ENCODE assay signal across 22 cellular contexts in genomic region chr17:37708008-37708615, GRCh38. TPM values are rescaled to one million over a fixed set of nuclear protein-coding genes. Genes with fewer than 3 reads are reported as not detected.
DNase-seq lines count a peak whose midpoint lies in the region; ATAC-seq and TF ChIP-seq lines count a peak whose summit lies in the region.
"Had no signal": no experiment of that assay in that cellular context is flagged by ENCODE, and none has a peak within 500 bp of the region (broad histone marks: within the 10 kb centered on the region; RNA-seq: fewer than 3 reads in every experiment).

No MANE protein-coding gene starts in this region.

- no peak overlapping the region for H3K4me3 Mint-ChIP-seq in GM23338
- H3K4me3 Mint-ChIP-seq: activated CD4-positive, alpha-beta T cell treated with anti-CD3 and anti-CD28 coated beads, Interleukin-2, amount 10 ng/mL, durations not matched to agents 24 days and 14 days; central memory CD8-positive, alpha-beta T cell had no signal

- H2AFZ ChIP-seq in GM23338 (peak overlapping the region; percentile 69), mammary epithelial cell (ENCODE audit: low read depth, low read length) (no peak overlapping the region)

- in situ Hi-C loops in mammary epithelial cell (cut with MboI; ENCODE audit: low sequenced_read_pairs in 2 of 2) = no loop called here

- dilution Hi-C loops in mammary epithelial cell (cut with HindIII; ENCODE audit: low sequenced_read_pairs) = no loop called here

- H3F3A ChIP-seq in GM23338 (replicated peaks; ENCODE audit: low read depth) = no peaks in the 10 kb centered on the region

- TF ChIP-seq CTCF in GM23338 (conservative IDR thresholded peaks at IDR 0.05; ENCODE audit: low read depth in 2 of 2) (no peak), body of pancreas (IDR thresholded peaks at IDR 0.05) (peak in 1 of 7 experiments; percentile 14), right lobe of liver (IDR thresholded peaks at IDR 0.05) (no peak), stomach (IDR thresholded peaks at IDR 0.05) (no peak), mammary epithelial cell (conservative IDR thresholded peaks at IDR 0.05 in 1 of 2, IDR thresholded peaks at IDR 0.05 in 1 of 2; ENCODE audit: extremely low read depth in 1 of 2, insufficient read depth in 1 of 2, low read depth in 1 of 2, low read length in 2 of 2) (no peak)

- H3K4me3 ChIP-seq in GM23338 (no peak overlapping the region), body of pancreas (no peak overlapping the region), right lobe of liver (peak overlapping the region in 2 of 3 donors; percentile 12 to 28), stomach (no peak overlapping the region), mammary epithelial cell (replicated peaks in 1 of 3; ENCODE audit: insufficient read depth in 1 of 3, low read depth in 2 of 3, low read length in 3 of 3) (no peak overlapping the region)
- H3K4me3 ChIP-seq: sigmoid colon, uterus had no signal

- WGBS in body of pancreas, 2 donors = 37 to 38% methylated on average over 7 of the region's 7 CpGs
- 25% methylated on average over 7 of the region's 7 CpGs for WGBS in right lobe of liver (ENCODE audit: insufficient coverage, low coverage, low lambda C conversion rate, missing lambda C conversion rate)
- 47 to 60% (median 50%) methylated on average over 7 of the region's 7 CpGs for WGBS in stomach, 5 donors
- 71% methylated on average over 7 of the region's 7 CpGs for WGBS in mammary epithelial cell (ENCODE audit: low coverage, missing lambda C conversion rate)

- no peak for ATAC-seq in GM23338
- ATAC-seq in body of pancreas = peak; percentile 48
- peak; percentile 76 to 86 (median 81) for ATAC-seq in right lobe of liver
- ATAC-seq in HG02970 (IDR thresholded peaks at IDR 0.05; ENCODE audit: low FRiP score, unreplicated experiment) = no peak

- TF ChIP-seq POLR2A in body of pancreas (IDR thresholded peaks at IDR 0.05) = peak in 2 of 3 donors; percentile 78 to 82
- TF ChIP-seq POLR2A in right lobe of liver (IDR thresholded peaks at IDR 0.05) = peak; percentile 88
- no peak for TF ChIP-seq POLR2A in stomach (IDR thresholded peaks at IDR 0.05)

- H3K27me3 ChIP-seq in GM23338 (ENCODE audit: insufficient read depth) (no peaks in the 10 kb centered on the region), body of pancreas (no peaks in the 10 kb centered on the region), right lobe of liver (no peaks in the 10 kb centered on the region), stomach (peaks cover 0 to 56% (median 0%) of the 10 kb centered on the region in 3 donors), mammary epithelial cell (ENCODE audit: insufficient read depth, low read length) (no peaks in the 10 kb centered on the region)
- H3K27me3 ChIP-seq: uterus had no signal

- H3K79me2 ChIP-seq in GM23338 (replicated peaks; ENCODE audit: insufficient read depth) = no peaks in the 10 kb centered on the region
- no peaks in the 10 kb centered on the region for H3K79me2 ChIP-seq in mammary epithelial cell (ENCODE audit: insufficient read depth, low read length)

- no peak overlapping the region for H3K27ac Mint-ChIP-seq in GM23338

- H3K36me3 Mint-ChIP-seq in GM23338 (ENCODE audit: low read depth) = no peaks in the 10 kb centered on the region

- H4K20me1 ChIP-seq in GM23338 (replicated peaks; ENCODE audit: insufficient read depth) = no peaks in the 10 kb centered on the region
- no peaks in the 10 kb centered on the region for H4K20me1 ChIP-seq in mammary epithelial cell (ENCODE audit: insufficient read depth, low read length)

- CTCF ChIA-PET in mammary epithelial cell (lab: Charles Lee; ENCODE audit: low non-redundant PET) = no interaction called here

- H3K9me2 ChIP-seq in GM23338 (ENCODE audit: insufficient read depth) = peaks cover 7% of the 10 kb centered on the region

- no peak overlapping the region for H3K4me2 ChIP-seq in GM23338
- H3K4me2 ChIP-seq in mammary epithelial cell (ENCODE audit: insufficient read depth, low read depth, low read length) = no peak overlapping the region

- no peaks in the 10 kb centered on the region for H3K36me3 ChIP-seq in GM23338 (ENCODE audit: insufficient read depth)
- H3K36me3 ChIP-seq in body of pancreas (replicated peaks in 1 of 2; ENCODE audit: insufficient read depth in 1 of 2, low read depth in 2 of 2) = peaks cover 0 to 4% of the 10 kb centered on the region in 2 donors
- no peaks in the 10 kb centered on the region for H3K36me3 ChIP-seq in right lobe of liver
- peaks cover 0 to 8% (median 2%) of the 10 kb centered on the region in 4 donors for H3K36me3 ChIP-seq in stomach
- H3K36me3 ChIP-seq in mammary epithelial cell (ENCODE audit: insufficient read depth, low read length) = no peaks in the 10 kb centered on the region
- H3K36me3 ChIP-seq: sigmoid colon, uterus had no signal

- H3K9me3 ChIP-seq in body of pancreas (no peaks in the 10 kb centered on the region), right lobe of liver (no peaks in the 10 kb centered on the region), stomach (no peaks in the 10 kb centered on the region), mammary epithelial cell (replicated peaks; ENCODE audit: insufficient read depth, low read length) (no peaks in the 10 kb centered on the region)
- H3K9me3 ChIP-seq: sigmoid colon, uterus had no signal

- DNase-seq in GM23338 (ENCODE audit: low spot score) = no peak
- DNase-seq in body of pancreas = peak; percentile 72 to 85 (median 78)
- peak; percentile 60 to 82 (median 76) for DNase-seq in right lobe of liver
- DNase-seq in stomach = peak; percentile 79
- DNase-seq in NCI-H2196 (lab: John Stamatoyannopoulos, UW; ENCODE audit: unreplicated experiment) = no peak
- DNase-seq in foreskin melanocyte = no peak
- no peak for DNase-seq in mammary epithelial cell
- DNase-seq: activated CD4-positive, alpha-beta T cell treated with anti-CD3 and anti-CD28 coated beads, Interleukin-2, amount 10 ng/mL, durations not matched to agents 24 days and 14 days; activated CD8-positive, alpha-beta memory T cell treated with anti-CD3 and anti-CD28 coated beads, Interleukin-2, amount 50 U/mL, for 48 hours; amniotic stem cell; effector CD8-positive, alpha-beta T cell; GF-D8; MV-4-11; NCI-H2029 treated with DMSO at 0.1 percent for 48 hours; NCI-H446 treated with DMSO at 0.1 percent for 48 hours; nucleus accumbens; sigmoid colon; stimulated activated CD4-positive, alpha-beta T cell treated with anti-CD3 and anti-CD28 coated beads, Interleukin-1b, Interleukin-23, amount 100 ng/mL, for 48 hours; SW 1271; uterus had no signal

- TF ChIP-seq EP300 in stomach (IDR thresholded peaks at IDR 0.05) = no peak

- H3K4me1 ChIP-seq in GM23338 (ENCODE audit: insufficient read depth) (peaks cover 5% of the 10 kb centered on the region; the same call in 1 of the 2 replicates), body of pancreas (peaks cover 60% of the 10 kb centered on the region), right lobe of liver (peaks cover 0 to 50% (median 22%) of the 10 kb centered on the region in 4 donors), stomach (peaks cover 31 to 47% (median 38%) of the 10 kb centered on the region in 4 donors), mammary epithelial cell (ENCODE audit: insufficient read depth, low read length) (peaks cover under 1% of the 10 kb centered on the region)
- H3K4me1 ChIP-seq: sigmoid colon, uterus had no signal

- BruUV-seq in mammary epithelial cell (replicated peaks; lab: Mats Ljungman, UMichigan) = no TSS peak

- H3K9me3 Mint-ChIP-seq in GM23338 = no peaks in the 10 kb centered on the region; the same call in 2 of the 3 replicates
- H3K9me3 Mint-ChIP-seq: activated CD4-positive, alpha-beta T cell treated with anti-CD3 and anti-CD28 coated beads, Interleukin-2, amount 10 ng/mL, durations not matched to agents 24 days and 14 days; central memory CD8-positive, alpha-beta T cell had no signal

- peaks cover 9% of the 10 kb centered on the region for H3K27me3 Mint-ChIP-seq in GM23338 (ENCODE audit: insufficient read depth, low read depth, poor library complexity)

- H3K27ac ChIP-seq in GM23338 (ENCODE audit: low read depth) (no peak overlapping the region), body of pancreas (peak overlapping the region; percentile 80 to 95 (median 90)), right lobe of liver (peak overlapping the region; percentile 90 to 97 (median 92)), stomach (peak overlapping the region; percentile 73 to 91 (median 83)), mammary epithelial cell (ENCODE audit: insufficient read depth, low read depth, low read length) (no peak overlapping the region)
- H3K27ac ChIP-seq: sigmoid colon, uterus had no signal

- H3K4me1 Mint-ChIP-seq in GM23338 = peaks cover 17% of the 10 kb centered on the region
- H3K4me1 Mint-ChIP-seq: central memory CD8-positive, alpha-beta T cell had no signal

- no peak overlapping the region for H3K9ac ChIP-seq in mammary epithelial cell (ENCODE audit: insufficient read depth, low read length)

- intact Hi-C loops in body of pancreas (cut with DNase I) (loop anchor here (10.0 kb wide), 1 partner anchor 47 kb away; no protein-coding TSS in a partner anchor), right lobe of liver (cut with DNase I) (no loop called here), stomach (cut with DNase I; ENCODE audit: low total_unique reads) (no loop called here), mammary epithelial cell (cut with micrococcal nuclease) (no loop called here)

TF ChIP-seq in GM23338, 12 proteins besides CTCF, POLR2A, EP300 and RAD21 (continues in another document):
- no peak for TF ChIP-seq STAT1 (IDR thresholded peaks at IDR 0.05; ENCODE audit: unreplicated experiment)

RNA-seq across cellular contexts. Expression of gene HNF1B, which starts 36.7 kb away (rescaled TPM):
- 0.04 and 0.07 TPM in 2 replicates for total RNA-seq in GM23338 (2014; rRNA removed; shearing (Covaris generic))
- polyA plus RNA-seq in GM23338 (2016; fragmentation: Nextera tagmentation; extraction: Ambion mirVana) (0.19 TPM in 1 of 2 replicates, not detected in the other), stomach (1 to 10 TPM; 4.4 to 7.3 (median 6.7) TPM), mammary epithelial cell (not detected)
- total RNA-seq in body of pancreas (10 to 100 TPM; 22.3 to 37.6 TPM), right lobe of liver (1 to 10 TPM; 5.2 to 7.0 (median 5.7) TPM), stomach (10 to 100 TPM in 2 of 5 donors, 1 to 10 TPM in 2, under 1 TPM in 1; 0.58 to 19.2 (median 7.7) TPM), mammary epithelial cell (not detected)
- polyA minus RNA-seq in mammary epithelial cell = not detected

Comparison
In these comparisons a context has a peak if more than half of its experiments do, and no peak if none do; other contexts are left out.
1. ATAC-seq: peak in body of pancreas (single experiment) and right lobe of liver (4 of 4); none in GM23338 (single experiment) and HG02970 (single experiment).
2. DNase-seq: peak in body of pancreas (4 of 4), right lobe of liver (3 of 3) and stomach (single experiment); none in GM23338 (single experiment), NCI-H2196 (single experiment), foreskin melanocyte (single experiment) and mammary epithelial cell (single experiment).
3. H3K27ac ChIP-seq: peak in body of pancreas (4 of 4), right lobe of liver (3 of 3) and stomach (5 of 5); none in GM23338 (single experiment) and mammary epithelial cell (single experiment).
4. H3K4me3 ChIP-seq: peak in right lobe of liver (2 of 3); none in GM23338 (single experiment), body of pancreas (0 of 2), stomach (0 of 4) and mammary epithelial cell (0 of 3).
5. POLR2A ChIP-seq: peak in body of pancreas (2 of 3) and right lobe of liver (single experiment); none in stomach (0 of 4).